In genomic region chr9:69645488-69645887, GRCh38 we compare ENCODE assay signal across 12 cellular contexts. TPM values are rescaled to one million over a fixed set of nuclear protein-coding genes. Genes with fewer than 3 reads are reported as not detected.
DNase-seq lines count a peak whose midpoint lies in the region; ATAC-seq and TF ChIP-seq lines count a peak whose summit lies in the region.
"Had no signal": no experiment of that assay in that cellular context is flagged by ENCODE, and none has a peak within 500 bp of the region (broad histone marks: within the 10 kb centered on the region; RNA-seq: fewer than 3 reads in every experiment).

No MANE protein-coding gene starts in this region.

- WGBS in upper lobe of left lung, 2 donors, result 65 to 72% methylated on average over 6 to 10 of the region's 10 CpGs

- intact Hi-C loops in Right ventricle myocardium inferior (cut with DNase I), result no loop called here
- intact Hi-C loops in activated CD4-positive, alpha-beta T cell treated with anti-CD3 and anti-CD28 coated beads, Interleukin-2, amount 10 ng/mL, durations not matched to agents 24 days and 14 days (cut with micrococcal nuclease), result no loop called here

- POLR2A ChIA-PET in WTC11 (lab: Charles Lee), result no interaction called here

- H3K4me1 ChIP-seq in right atrium auricular region (peaks cover 0 to 4% of the 10 kb centered on the region in 2 donors), upper lobe of left lung (no peaks in the 10 kb centered on the region)

- H3K9me3 ChIP-seq in right atrium auricular region (no peaks in the 10 kb centered on the region), upper lobe of left lung (no peaks in the 10 kb centered on the region)
- H3K9me3 ChIP-seq: spleen had no signal

- peak; percentile 23 for DNase-seq in Right ventricle myocardium inferior (ENCODE audit: missing footprints)
- no peak for DNase-seq in right atrium auricular region (ENCODE audit: low spot score)
- peak; percentile 13 for DNase-seq in WTC11 (ENCODE audit: low spot score)
- DNase-seq in left kidney (ENCODE audit: low read depth, low spot score), result peak; percentile 18
- DNase-seq in upper lobe of left lung, result peak in 1 of 2 donors; percentile 92
- DNase-seq in EL, result no peak
- DNase-seq in NCI-H1092 (lab: John Stamatoyannopoulos, UW), result no peak
- no peak for DNase-seq in activated CD4-positive, alpha-beta T cell treated with anti-CD3 and anti-CD28 coated beads, Interleukin-2, amount 10 ng/mL, durations not matched to agents 24 days and 14 days
- DNase-seq: ACHN, NCI-H446 treated with DMSO at 0.1 percent for 48 hours, spleen, T-helper 17 cell had no signal

- TF ChIP-seq POLR2A in upper lobe of left lung (IDR thresholded peaks at IDR 0.05), result peak in 1 of 4 donors; percentile 20

- no peak overlapping the region for H3K4me3 ChIP-seq in right atrium auricular region
- H3K4me3 ChIP-seq in upper lobe of left lung, result no peak overlapping the region
- H3K4me3 ChIP-seq: spleen had no signal

- CTCF ChIA-PET in WTC11 (lab: Charles Lee), result interaction anchor here (0.9 to 1.8 kb wide), 3 partner anchors 27 to 584 kb away, joined by 3 to 14 read pairs (median 3); partner anchors contain the start of gene APBA1

- no peaks in the 10 kb centered on the region for H3K27me3 ChIP-seq in right atrium auricular region
- no peaks in the 10 kb centered on the region for H3K27me3 ChIP-seq in upper lobe of left lung
- H3K27me3 ChIP-seq: spleen had no signal

- H3K27ac ChIP-seq in right atrium auricular region (no peak overlapping the region), upper lobe of left lung (peak overlapping the region in 2 of 4 donors; percentile 38 to 41)
- H3K27ac ChIP-seq: spleen had no signal

- no peak for TF ChIP-seq EP300 in upper lobe of left lung (IDR thresholded peaks at IDR 0.05)

- H3K36me3 ChIP-seq in right atrium auricular region (no peaks in the 10 kb centered on the region), upper lobe of left lung (no peaks in the 10 kb centered on the region)
- H3K36me3 ChIP-seq: spleen had no signal

- ATAC-seq in Right ventricle myocardium inferior (no peak), WTC11 (peak; percentile 75), upper lobe of left lung (ENCODE audit: low FRiP score in 2 of 2) (peak; percentile 61 to 90)
- ATAC-seq: T-helper 17 cell had no signal

- no peak overlapping the region for H3K27ac Mint-ChIP-seq in WTC11
- H3K27ac Mint-ChIP-seq in activated CD4-positive, alpha-beta T cell treated with anti-CD3 and anti-CD28 coated beads, Interleukin-2, amount 10 ng/mL, durations not matched to agents 24 days and 14 days, result no peak overlapping the region
- H3K27ac Mint-ChIP-seq: T-helper 17 cell had no signal

- H3K4me1 Mint-ChIP-seq in WTC11, result no peaks in the 10 kb centered on the region; the same call in 1 of the 2 replicates
- H3K4me1 Mint-ChIP-seq in activated CD4-positive, alpha-beta T cell treated with anti-CD3 and anti-CD28 coated beads, Interleukin-2, amount 10 ng/mL, durations not matched to agents 24 days and 14 days, result no peaks in the 10 kb centered on the region
- H3K4me1 Mint-ChIP-seq: T-helper 17 cell had no signal

- TF ChIP-seq CTCF in right atrium auricular region (IDR thresholded peaks at IDR 0.05) (no peak), WTC11 (IDR thresholded peaks at IDR 0.05) (no peak), upper lobe of left lung (IDR thresholded peaks at IDR 0.05) (no peak)

- H3K9me3 Mint-ChIP-seq in WTC11, result peaks cover 6% of the 10 kb centered on the region; the same call in 1 of the 2 replicates
- no peaks in the 10 kb centered on the region for H3K9me3 Mint-ChIP-seq in activated CD4-positive, alpha-beta T cell treated with anti-CD3 and anti-CD28 coated beads, Interleukin-2, amount 10 ng/mL, durations not matched to agents 24 days and 14 days

- H3K36me3 Mint-ChIP-seq in WTC11, result no peaks in the 10 kb centered on the region
- no peaks in the 10 kb centered on the region for H3K36me3 Mint-ChIP-seq in activated CD4-positive, alpha-beta T cell treated with anti-CD3 and anti-CD28 coated beads, Interleukin-2, amount 10 ng/mL, durations not matched to agents 24 days and 14 days (ENCODE audit: low read depth)

- no peaks in the 10 kb centered on the region for H3K27me3 Mint-ChIP-seq in WTC11 (ENCODE audit: low read depth)
- H3K27me3 Mint-ChIP-seq in activated CD4-positive, alpha-beta T cell treated with anti-CD3 and anti-CD28 coated beads, Interleukin-2, amount 10 ng/mL, durations not matched to agents 24 days and 14 days, result peaks cover 5% of the 10 kb centered on the region

- H3K4me3 Mint-ChIP-seq in WTC11, result no peak overlapping the region
- H3K4me3 Mint-ChIP-seq in activated CD4-positive, alpha-beta T cell treated with anti-CD3 and anti-CD28 coated beads, Interleukin-2, amount 10 ng/mL, durations not matched to agents 24 days and 14 days, result no peak overlapping the region
- H3K4me3 Mint-ChIP-seq: T-helper 17 cell had no signal

TF ChIP-seq in WTC11, 78 proteins besides CTCF, POLR2A, EP300 and RAD21:
- TF ChIP-seq, protein P1, sequence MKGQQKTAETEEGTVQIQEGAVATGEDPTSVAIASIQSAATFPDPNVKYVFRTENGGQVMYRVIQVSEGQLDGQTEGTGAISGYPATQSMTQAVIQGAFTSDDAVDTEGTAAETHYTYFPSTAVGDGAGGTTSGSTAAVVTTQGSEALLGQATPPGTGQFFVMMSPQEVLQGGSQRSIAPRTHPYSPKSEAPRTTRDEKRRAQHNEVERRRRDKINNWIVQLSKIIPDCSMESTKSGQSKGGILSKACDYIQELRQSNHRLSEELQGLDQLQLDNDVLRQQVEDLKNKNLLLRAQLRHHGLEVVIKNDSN (CRISPR knock-in tag; IDR thresholded peaks at IDR 0.05), result peak; percentile 59
- TF ChIP-seq, protein P2, sequence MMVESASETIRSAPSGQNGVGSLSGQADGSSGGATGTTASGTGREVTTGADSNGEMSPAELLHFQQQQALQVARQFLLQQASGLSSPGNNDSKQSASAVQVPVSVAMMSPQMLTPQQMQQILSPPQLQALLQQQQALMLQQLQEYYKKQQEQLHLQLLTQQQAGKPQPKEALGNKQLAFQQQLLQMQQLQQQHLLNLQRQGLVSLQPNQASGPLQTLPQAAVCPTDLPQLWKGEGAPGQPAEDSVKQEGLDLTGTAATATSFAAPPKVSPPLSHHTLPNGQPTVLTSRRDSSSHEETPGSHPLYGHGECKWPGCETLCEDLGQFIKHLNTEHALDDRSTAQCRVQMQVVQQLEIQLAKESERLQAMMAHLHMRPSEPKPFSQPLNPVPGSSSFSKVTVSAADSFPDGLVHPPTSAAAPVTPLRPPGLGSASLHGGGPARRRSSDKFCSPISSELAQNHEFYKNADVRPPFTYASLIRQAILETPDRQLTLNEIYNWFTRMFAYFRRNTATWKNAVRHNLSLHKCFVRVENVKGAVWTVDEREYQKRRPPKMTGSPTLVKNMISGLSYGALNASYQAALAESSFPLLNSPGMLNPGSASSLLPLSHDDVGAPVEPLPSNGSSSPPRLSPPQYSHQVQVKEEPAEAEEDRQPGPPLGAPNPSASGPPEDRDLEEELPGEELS (CRISPR knock-in tag; IDR thresholded peaks at IDR 0.05), result no peak
- TF ChIP-seq CREB1 (CRISPR knock-in tag; IDR thresholded peaks at IDR 0.05) (no peak), JUN (CRISPR knock-in tag; IDR thresholded peaks at IDR 0.05) (no peak)
- TF ChIP-seq, protein P3, sequence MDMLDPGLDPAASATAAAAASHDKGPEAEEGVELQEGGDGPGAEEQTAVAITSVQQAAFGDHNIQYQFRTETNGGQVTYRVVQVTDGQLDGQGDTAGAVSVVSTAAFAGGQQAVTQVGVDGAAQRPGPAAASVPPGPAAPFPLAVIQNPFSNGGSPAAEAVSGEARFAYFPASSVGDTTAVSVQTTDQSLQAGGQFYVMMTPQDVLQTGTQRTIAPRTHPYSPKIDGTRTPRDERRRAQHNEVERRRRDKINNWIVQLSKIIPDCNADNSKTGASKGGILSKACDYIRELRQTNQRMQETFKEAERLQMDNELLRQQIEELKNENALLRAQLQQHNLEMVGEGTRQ (CRISPR knock-in tag; IDR thresholded peaks at IDR 0.05), result peak; percentile 78

RNA-seq across cellular contexts. Expression of gene APBA1, which starts 26.7 kb away (rescaled TPM):
- total RNA-seq in Right ventricle myocardium inferior (2.8 TPM), right atrium auricular region (10 to 100 TPM in 1 of 2 donors, 1 to 10 TPM in 1; 5.6 to 12.1 TPM), WTC11 (2021) (0.34 to 0.94 TPM (median 0.44 TPM) in 3 replicates), upper lobe of left lung (1 to 10 TPM; 2.1 to 5.4 (median 4.0) TPM)
- 0.51 and 1.1 TPM in 2 replicates for total RNA-seq in activated CD4-positive, alpha-beta T cell treated with anti-CD3 and anti-CD28 coated beads, Interleukin-2, amount 10 ng/mL, durations not matched to agents 24 days and 14 days

Comparison
In these comparisons a context has a peak if more than half of its experiments do, and no peak if none do; other contexts are left out.
1. DNase-seq: peak in Right ventricle myocardium inferior (single experiment), WTC11 (single experiment) and left kidney (single experiment); none in right atrium auricular region (single experiment), EL (single experiment), NCI-H1092 (single experiment) and activated CD4-positive, alpha-beta T cell treated with anti-CD3 and anti-CD28 coated beads, Interleukin-2, amount 10 ng/mL, durations not matched to agents 24 days and 14 days (single experiment).